ENCODE assay signal across 10 cellular contexts in the genomic region with DNA sequence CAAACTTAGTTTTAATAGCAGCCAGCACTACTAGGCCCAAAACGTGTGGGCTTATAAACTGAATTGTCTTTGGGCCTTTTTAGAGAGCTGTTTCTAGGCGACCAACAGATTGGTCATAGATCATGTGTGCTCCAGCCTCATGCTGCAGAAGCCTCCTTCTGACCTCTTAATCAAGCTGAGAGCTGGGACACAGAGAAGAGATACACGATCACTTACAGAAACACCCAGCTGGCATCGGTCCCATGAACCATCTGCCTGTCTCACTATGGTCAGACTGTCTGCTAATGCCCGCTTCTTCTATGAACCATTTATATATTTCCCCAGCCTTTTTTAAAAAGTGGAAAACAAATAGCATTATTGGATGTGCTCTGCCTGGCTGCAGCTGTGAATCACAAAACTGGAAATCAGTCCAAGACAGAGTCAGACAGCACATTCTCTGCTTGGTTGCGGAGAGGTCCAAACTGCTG.
DNase-seq lines count a peak whose midpoint lies in the region; ATAC-seq and TF ChIP-seq lines count a peak whose summit lies in the region.
"Had no signal": no experiment of that assay in that cellular context is flagged by ENCODE, and none has a peak within 500 bp of the region (broad histone marks: within the 10 kb centered on the region; RNA-seq: fewer than 3 reads in every experiment).

No MANE protein-coding gene starts in this region.

- POLR2A ChIA-PET in HEK293T (lab: Yijun Ruan, JAX), result no interaction called here

- H3K36me3 ChIP-seq in fibroblast of lung (ENCODE audit: control insufficient read depth, insufficient read depth, low read length), result no peaks in the 10 kb centered on the region

- H4K20me1 ChIP-seq in fibroblast of lung (ENCODE audit: control insufficient read depth, extremely low read depth, insufficient read depth, low read length), result no peaks in the 10 kb centered on the region

- H3K9me3 Mint-ChIP-seq in nephron, result no peaks in the 10 kb centered on the region
- H3K9me3 Mint-ChIP-seq: activated naive CD4-positive, alpha-beta T cell treated with anti-CD3 and anti-CD28 coated beads, Interleukin-2, amount 50 U/mL, for 72 hours had no signal

- H3K27ac Mint-ChIP-seq in nephron, result peak overlapping the region; percentile 92 to 97 (median 95)
- H3K27ac Mint-ChIP-seq: activated naive CD4-positive, alpha-beta T cell treated with anti-CD3 and anti-CD28 coated beads, Interleukin-2, amount 50 U/mL, for 72 hours had no signal

- CTCF ChIA-PET in HEK293T (lab: Yijun Ruan, JAX), result no interaction called here

- H3K4me2 ChIP-seq in fibroblast of lung (ENCODE audit: extremely low read depth, insufficient read depth, low read length), result no peak overlapping the region

- H3K27me3 Mint-ChIP-seq in nephron (ENCODE audit: low read depth), result no peaks in the 10 kb centered on the region

- H3K4me3 ChIP-seq in fibroblast of lung (replicated peaks in 1 of 4; ENCODE audit: control extremely low read depth in 1 of 4, insufficient read depth in 1 of 4, low read depth in 3 of 4, low read length in 4 of 4), result no peak overlapping the region

- H3K9ac ChIP-seq in fibroblast of lung (ENCODE audit: insufficient read depth, low read length), result no peak overlapping the region

- H3K9me3 ChIP-seq in fibroblast of lung (ENCODE audit: control insufficient read depth, insufficient read depth, low read depth, low read length), result no peaks in the 10 kb centered on the region

- H3K4me1 ChIP-seq in fibroblast of lung (ENCODE audit: control insufficient read depth, extremely low read depth, insufficient read depth, low read length), result no peaks in the 10 kb centered on the region

- H3K27ac ChIP-seq in fibroblast of lung (ENCODE audit: insufficient read depth, low read length), result peak overlapping the region; percentile 16

- DNase-seq in AG08395 (ENCODE audit: low spot score), result peak; percentile 47
- peak; percentile 61 for DNase-seq in NCI-H345 (lab: John Stamatoyannopoulos, UW)
- peak; percentile 42 to 57 for DNase-seq in fibroblast of lung (ENCODE audit: low read depth in 2 of 2)
- no peak for DNase-seq in activated CD4-positive, alpha-beta T cell treated with anti-CD3 and anti-CD28 coated beads, Interleukin-2, amount 50 U/mL, for 48 hours
- DNase-seq in HEK293T (ENCODE audit: extremely low spot score), result no peak
- no peak for DNase-seq in stimulated activated CD4-positive, alpha-beta T cell treated with anti-CD3 and anti-CD28 coated beads, Interleukin-15, amount 100 ng/mL, for 24 hours
- DNase-seq: stimulated activated CD4-positive, alpha-beta T cell treated with anti-CD3 and anti-CD28 coated beads, Interleukin-4, amount 100 ng/mL, for 24 hours had no signal

- ATAC-seq in HG02840 (IDR thresholded peaks at IDR 0.05; ENCODE audit: low FRiP score, unreplicated experiment), result no peak
- ATAC-seq: activated naive CD4-positive, alpha-beta T cell treated with anti-CD3 and anti-CD28 coated beads, Interleukin-2, amount 50 U/mL, for 72 hours had no signal

- peaks cover 58% of the 10 kb centered on the region for H3K4me1 Mint-ChIP-seq in nephron

- TF ChIP-seq CTCF in fibroblast of lung (conservative IDR thresholded peaks at IDR 0.05 in 1 of 2, IDR thresholded peaks at IDR 0.05 in 1 of 2; ENCODE audit: low read depth in 1 of 2, low read length in 2 of 2), result no peak
- no peak for TF ChIP-seq CTCF in nephron (IDR thresholded peaks at IDR 0.05; ENCODE audit: unreplicated experiment in 3 of 3)

- peaks cover 3% of the 10 kb centered on the region for H3K36me3 Mint-ChIP-seq in nephron (ENCODE audit: low read depth)
- H3K36me3 Mint-ChIP-seq: activated naive CD4-positive, alpha-beta T cell treated with anti-CD3 and anti-CD28 coated beads, Interleukin-2, amount 50 U/mL, for 72 hours had no signal

- H2AFZ ChIP-seq in fibroblast of lung (ENCODE audit: low read length), result no peak overlapping the region

- H3K27me3 ChIP-seq in fibroblast of lung (ENCODE audit: control insufficient read depth, insufficient read depth, low read length), result no peaks in the 10 kb centered on the region

- no peak overlapping the region for H3K4me3 Mint-ChIP-seq in nephron

- no peaks in the 10 kb centered on the region for H3K79me2 ChIP-seq in fibroblast of lung (ENCODE audit: control insufficient read depth, insufficient read depth, low read length)

TF ChIP-seq in HEK293T, 16 proteins besides CTCF, POLR2A, EP300 and RAD21:
- TF ChIP-seq, protein P1, sequence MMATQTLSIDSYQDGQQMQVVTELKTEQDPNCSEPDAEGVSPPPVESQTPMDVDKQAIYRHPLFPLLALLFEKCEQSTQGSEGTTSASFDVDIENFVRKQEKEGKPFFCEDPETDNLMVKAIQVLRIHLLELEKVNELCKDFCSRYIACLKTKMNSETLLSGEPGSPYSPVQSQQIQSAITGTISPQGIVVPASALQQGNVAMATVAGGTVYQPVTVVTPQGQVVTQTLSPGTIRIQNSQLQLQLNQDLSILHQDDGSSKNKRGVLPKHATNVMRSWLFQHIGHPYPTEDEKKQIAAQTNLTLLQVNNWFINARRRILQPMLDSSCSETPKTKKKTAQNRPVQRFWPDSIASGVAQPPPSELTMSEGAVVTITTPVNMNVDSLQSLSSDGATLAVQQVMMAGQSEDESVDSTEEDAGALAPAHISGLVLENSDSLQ (IDR thresholded peaks at IDR 0.05), result no peak
- no peak for TF ChIP-seq SP1 (IDR thresholded peaks at IDR 0.05)
- TF ChIP-seq HDGF (IDR thresholded peaks at IDR 0.05; ENCODE audit: borderline replicate concordance), result no peak
- TF ChIP-seq BHLHE40 (IDR thresholded peaks at IDR 0.05; ENCODE audit: borderline replicate concordance), result no peak
- TF ChIP-seq ARNT (IDR thresholded peaks at IDR 0.05), result no peak
- TF ChIP-seq FOXM1 (IDR thresholded peaks at IDR 0.05; ENCODE audit: borderline replicate concordance), result no peak

Comparison
In these comparisons a context has a peak if more than half of its experiments do, and no peak if none do; other contexts are left out.
1. DNase-seq: peak in AG08395 (single experiment), NCI-H345 (single experiment) and fibroblast of lung (2 of 2); none in activated CD4-positive, alpha-beta T cell treated with anti-CD3 and anti-CD28 coated beads, Interleukin-2, amount 50 U/mL, for 48 hours (0 of 2), HEK293T (single experiment) and stimulated activated CD4-positive, alpha-beta T cell treated with anti-CD3 and anti-CD28 coated beads, Interleukin-15, amount 100 ng/mL, for 24 hours (single experiment).